Comparison of ENCODE assay signal across 16 cellular contexts in genomic region chr3:128788268-128788869, GRCh38.
DNase-seq lines count a peak whose midpoint lies in the region; ATAC-seq, FAIRE-seq and TF ChIP-seq lines count a peak whose summit lies in the region.
"Had no signal": no experiment of that assay in that cellular context is flagged by ENCODE, and none has a peak within 500 bp of the region (broad histone marks: within the 10 kb centered on the region; RNA-seq: fewer than 3 reads in every experiment).

No MANE protein-coding gene starts in this region.

- no peak for TF ChIP-seq EP300 in esophagus muscularis mucosa (IDR thresholded peaks at IDR 0.05)

- peak overlapping the region; percentile 99 for H3K27ac Mint-ChIP-seq in activated CD8-positive, alpha-beta T cell treated with anti-CD3 and anti-CD28 coated beads for 36 hours
- H3K27ac Mint-ChIP-seq in memory B cell (peak overlapping the region; percentile 70), neural progenitor cell (no peak overlapping the region)
- H3K27ac Mint-ChIP-seq: type B pancreatic cell had no signal

- DNase-seq in GM12891 (ENCODE audit: insufficient read length, low spot score) (no peak), memory B cell (ENCODE audit: low spot score in 2 of 2) (no peak), neural progenitor cell (ENCODE audit: low spot score) (no peak), esophagus muscularis mucosa (ENCODE audit: extremely low spot score) (no peak)
- DNase-seq in activated CD8-positive, alpha-beta T cell treated with anti-CD3 and anti-CD28 coated beads for 36 hours = peak; percentile 46
- DNase-seq: effector CD8-positive, alpha-beta T cell; GOT3; heart left ventricle; NCI-H2227 treated with DMSO at 0.1 percent for 48 hours; posterior cingulate gyrus; SHP77 had no signal

- H3K4me3 Mint-ChIP-seq in activated CD8-positive, alpha-beta T cell treated with anti-CD3 and anti-CD28 coated beads for 36 hours = peak overlapping the region; percentile 74
- H3K4me3 Mint-ChIP-seq in memory B cell = peak overlapping the region; percentile 59
- H3K4me3 Mint-ChIP-seq in neural progenitor cell = no peak overlapping the region
- H3K4me3 Mint-ChIP-seq: type B pancreatic cell had no signal

- peaks cover 75% of the 10 kb centered on the region for H4K20me1 ChIP-seq in neural progenitor cell (ENCODE audit: low read depth)

- H3K4me3 ChIP-seq in ACC112 (ENCODE audit: low read depth, low read length) (peak overlapping the region; percentile 34; the same call in 1 of the 2 replicates), neural progenitor cell (no peak overlapping the region), esophagus muscularis mucosa (no peak overlapping the region)
- H3K4me3 ChIP-seq: lung had no signal

- H3K9me3 Mint-ChIP-seq in activated CD8-positive, alpha-beta T cell treated with anti-CD3 and anti-CD28 coated beads for 36 hours = no peaks in the 10 kb centered on the region
- H3K9me3 Mint-ChIP-seq in memory B cell (no peaks in the 10 kb centered on the region), neural progenitor cell (no peaks in the 10 kb centered on the region)
- H3K9me3 Mint-ChIP-seq: type B pancreatic cell had no signal

- 96% methylated on average over 5 of the region's 5 CpGs for WGBS in esophagus muscularis mucosa

- no peaks in the 10 kb centered on the region for H3K27me3 ChIP-seq in ACC112 (ENCODE audit: insufficient read depth, low read length)
- no peaks in the 10 kb centered on the region for H3K27me3 ChIP-seq in neural progenitor cell
- no peaks in the 10 kb centered on the region for H3K27me3 ChIP-seq in esophagus muscularis mucosa
- H3K27me3 ChIP-seq: heart left ventricle had no signal

- peaks cover 19% of the 10 kb centered on the region for H3K36me3 Mint-ChIP-seq in activated CD8-positive, alpha-beta T cell treated with anti-CD3 and anti-CD28 coated beads for 36 hours (ENCODE audit: low read depth)
- H3K36me3 Mint-ChIP-seq in memory B cell = peaks cover 3% of the 10 kb centered on the region
- H3K36me3 Mint-ChIP-seq in neural progenitor cell = peaks cover 3% of the 10 kb centered on the region
- H3K36me3 Mint-ChIP-seq: type B pancreatic cell had no signal

- H3K27ac ChIP-seq in ACC112 (ENCODE audit: low read depth, low read length) = peak overlapping the region; percentile 62; the same call in 1 of the 2 replicates
- H3K27ac ChIP-seq in neural progenitor cell = no peak overlapping the region
- H3K27ac ChIP-seq in esophagus muscularis mucosa (replicated peaks in 1 of 4) = no peak overlapping the region

- intact Hi-C loops in activated CD8-positive, alpha-beta T cell treated with anti-CD3 and anti-CD28 coated beads for 36 hours (cut with micrococcal nuclease) = loop anchor here (2.0 to 5.0 kb wide), 2 partner anchors 16 to 61 kb away; partner anchors contain the start of gene RAB7A
- intact Hi-C loops in esophagus muscularis mucosa (cut with DNase I) = loop anchor here (5.0 kb wide), 1 partner anchor 51 kb away; no protein-coding TSS in a partner anchor

- H3K9ac ChIP-seq in neural progenitor cell = no peak overlapping the region

- H3K9me3 ChIP-seq in neural progenitor cell (ENCODE audit: low read depth) = no peaks in the 10 kb centered on the region
- no peaks in the 10 kb centered on the region for H3K9me3 ChIP-seq in esophagus muscularis mucosa
- H3K9me3 ChIP-seq: heart left ventricle had no signal

- H3K36me3 ChIP-seq in ACC112 (ENCODE audit: insufficient read depth, low read length) = no peaks in the 10 kb centered on the region
- no peaks in the 10 kb centered on the region for H3K36me3 ChIP-seq in neural progenitor cell
- H3K36me3 ChIP-seq in esophagus muscularis mucosa = no peaks in the 10 kb centered on the region
- H3K36me3 ChIP-seq: heart left ventricle had no signal

- H3K4me1 ChIP-seq in ACC112 (ENCODE audit: control insufficient read depth, insufficient read depth, low read length, unreplicated experiment) (peaks cover 46% of the 10 kb centered on the region), neural progenitor cell (peaks cover 4% of the 10 kb centered on the region), esophagus muscularis mucosa (peaks cover 57 to 92% (median 80%) of the 10 kb centered on the region in 4 donors)

- no peaks in the 10 kb centered on the region for H3K27me3 Mint-ChIP-seq in activated CD8-positive, alpha-beta T cell treated with anti-CD3 and anti-CD28 coated beads for 36 hours
- H3K27me3 Mint-ChIP-seq in memory B cell (no peaks in the 10 kb centered on the region), neural progenitor cell (ENCODE audit: insufficient read depth, low read depth) (peaks cover 2% of the 10 kb centered on the region)
- H3K27me3 Mint-ChIP-seq: type B pancreatic cell had no signal

- no peak for TF ChIP-seq CTCF in activated CD8-positive, alpha-beta T cell treated with anti-CD3 and anti-CD28 coated beads for 36 hours (IDR thresholded peaks at IDR 0.05)
- TF ChIP-seq CTCF in neural progenitor cell (IDR thresholded peaks at IDR 0.05) (no peak), esophagus muscularis mucosa (IDR thresholded peaks at IDR 0.05) (no peak)

- peaks cover 94% of the 10 kb centered on the region for H3K4me1 Mint-ChIP-seq in activated CD8-positive, alpha-beta T cell treated with anti-CD3 and anti-CD28 coated beads for 36 hours (ENCODE audit: low read depth)
- H3K4me1 Mint-ChIP-seq in memory B cell = peaks cover 50% of the 10 kb centered on the region
- peaks cover 11% of the 10 kb centered on the region for H3K4me1 Mint-ChIP-seq in neural progenitor cell

- TF ChIP-seq POLR2A in GM12891 (IDR thresholded peaks at IDR 0.05; ENCODE audit: low read depth, low read length) (no peak), esophagus muscularis mucosa (IDR thresholded peaks at IDR 0.05; ENCODE audit: low read depth) (no peak)

- peak; percentile 53 for ATAC-seq in activated CD8-positive, alpha-beta T cell treated with anti-CD3 and anti-CD28 coated beads for 36 hours
- ATAC-seq in memory B cell (ENCODE audit: low read depth) = no peak
- no peak for ATAC-seq in HG03565 (IDR thresholded peaks at IDR 0.05; ENCODE audit: unreplicated experiment)
- ATAC-seq in HG03095 (IDR thresholded peaks at IDR 0.05; ENCODE audit: unreplicated experiment) = no peak
- ATAC-seq: heart left ventricle had no signal

- H2AFZ ChIP-seq in ACC112 (ENCODE audit: low read length, unreplicated experiment) = no peak overlapping the region
- no peak overlapping the region for H2AFZ ChIP-seq in neural progenitor cell (replicated peaks)

- POLR2A ChIA-PET in activated CD8-positive, alpha-beta T cell treated with anti-CD3 and anti-CD28 coated beads for 36 hours (lab: Charles Lee) = interaction anchor here (0.6 to 5.7 kb wide), 17 partner anchors 7 to 170 kb away, joined by 3 to 40 read pairs (median 4); partner anchors contain the start of gene ACAD9

- CTCF ChIA-PET in activated CD8-positive, alpha-beta T cell treated with anti-CD3 and anti-CD28 coated beads for 36 hours (lab: Charles Lee) = interaction anchor here (0.5 to 7.2 kb wide), 18 partner anchors 9 to 374 kb away, joined by 3 to 46 read pairs (median 3); no protein-coding TSS in a partner anchor

- peaks cover 88% of the 10 kb centered on the region for H3K79me2 ChIP-seq in ACC112 (ENCODE audit: control insufficient read depth, insufficient read depth, low read length, unreplicated experiment)
- H3K79me2 ChIP-seq in neural progenitor cell (ENCODE audit: low read depth) = peaks cover 96% of the 10 kb centered on the region

- FAIRE-seq in GM12891 (lab: Jason Lieb, UNC) = peak; percentile 47

- no peak overlapping the region for H3K4me2 ChIP-seq in neural progenitor cell

- H3F3A ChIP-seq in neural progenitor cell (ENCODE audit: low read depth) = peaks cover 8% of the 10 kb centered on the region

TF ChIP-seq in GM12891, 5 proteins besides CTCF, POLR2A, EP300 and RAD21:
- TF ChIP-seq POU2F2 (IDR thresholded peaks at IDR 0.05; ENCODE audit: low read depth, low read length) (no peak), SPI1 (IDR thresholded peaks at IDR 0.05; ENCODE audit: low read depth, low read length) (no peak), TAF1 (IDR thresholded peaks at IDR 0.05; ENCODE audit: low read depth, low read length) (no peak), POLR2AphosphoS5 (IDR thresholded peaks at IDR 0.05; ENCODE audit: low read depth, low read length) (no peak), PAX5 (IDR thresholded peaks at IDR 0.05; ENCODE audit: insufficient read depth, low read length, severe bottlenecking) (no peak)
